Comparison of ENCODE assay signal across 10 cellular contexts in the genomic region with DNA sequence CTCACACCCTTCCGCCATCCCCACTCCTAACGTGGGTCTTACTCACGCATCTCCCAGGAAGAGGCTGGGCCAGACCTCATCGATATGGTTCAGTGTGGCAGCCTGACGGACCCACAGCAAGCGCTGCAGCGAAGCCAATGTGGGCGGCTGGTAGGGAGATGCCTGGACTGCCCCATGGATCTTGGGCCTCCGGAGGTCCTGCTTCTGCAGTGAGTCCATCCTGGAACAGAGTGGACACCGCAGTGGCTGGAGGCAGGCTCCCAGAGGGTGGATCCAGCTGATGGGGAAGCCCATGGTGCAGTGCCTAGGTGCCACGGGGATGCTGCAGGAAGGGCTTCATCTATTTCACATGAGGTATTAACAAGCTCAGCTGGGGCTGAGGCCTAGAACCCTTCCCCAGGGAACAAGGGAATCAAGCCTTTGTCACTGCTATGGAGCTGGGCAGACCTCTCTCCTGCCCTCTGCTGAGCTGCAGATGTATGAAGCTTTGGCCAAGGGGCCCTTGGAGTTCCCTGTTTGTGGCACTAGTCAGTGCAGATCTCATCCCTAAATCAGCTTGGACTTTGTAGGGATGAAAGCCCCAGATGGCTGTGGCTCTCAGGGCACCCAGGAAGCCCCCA. TPM values are rescaled to one million over a fixed set of nuclear protein-coding genes. Genes with fewer than 3 reads are reported as not detected.
DNase-seq lines count a peak whose midpoint lies in the region; ATAC-seq and TF ChIP-seq lines count a peak whose summit lies in the region.
"Had no signal": no experiment of that assay in that cellular context is flagged by ENCODE, and none has a peak within 500 bp of the region (broad histone marks: within the 10 kb centered on the region; RNA-seq: fewer than 3 reads in every experiment).

No MANE protein-coding gene starts in this region.

- no peak for ATAC-seq in HG02981 (IDR thresholded peaks at IDR 0.05; ENCODE audit: unreplicated experiment)

- TF ChIP-seq CTCF in GM12873 (IDR thresholded peaks at IDR 0.05; ENCODE audit: insufficient read depth, low read depth, low read length, missing control alignments), result peak; percentile 52
- peak; percentile 57 for TF ChIP-seq CTCF in foreskin fibroblast (IDR thresholded peaks at IDR 0.05; ENCODE audit: low read depth, low read length)

- DNase-seq in AG08395 (ENCODE audit: low spot score) (peak; percentile 44), SK-MEL-5 (ENCODE audit: low read depth, low spot score) (peak; percentile 41), foreskin fibroblast (peak; percentile 23 to 63), OCI-M2 (lab: John Stamatoyannopoulos, UW; ENCODE audit: unreplicated experiment) (no peak), NCI-H510A treated with DMSO at 0.1 percent for 48 hours (lab: John Stamatoyannopoulos, UW) (no peak)
- DNase-seq in activated CD4-positive, CD25-positive, alpha-beta regulatory T cell treated with anti-CD3 and anti-CD28 coated beads, Interleukin-2, amount 50 U/mL, for 72 hours, result no peak
- DNase-seq: activated T-cell treated with anti-CD3 and anti-CD28 coated beads for 4 hours, naive B cell had no signal

- H3K4me3 ChIP-seq in foreskin fibroblast (ENCODE audit: low read depth in 1 of 2, low read length in 2 of 2), result no peak overlapping the region

- in situ Hi-C loops in SK-MEL-5 (cut with HindIII; ENCODE audit: low pct_unique_long_range_greater_than_20kb, low sequenced_read_pairs), result no loop called here

RNA-seq across cellular contexts. Expression of a gene that starts 13.7 kb away (rescaled TPM):
- total RNA-seq in SK-MEL-5 (2014; rRNA removed; shearing (Covaris generic)), result 14.6 and 16.1 TPM in 2 replicates
- polyA plus RNA-seq in SK-MEL-5 (2015; cell fraction: cytosol; rRNA removed), result 10.0 and 12.6 TPM in 2 replicates
- 5.4 and 9.2 TPM in 2 replicates for polyA plus RNA-seq in SK-MEL-5 (2015; cell fraction: nucleus; rRNA removed)

Comparison
In these comparisons a context has a peak if more than half of its experiments do, and no peak if none do; other contexts are left out.
1. DNase-seq: peak in AG08395 (single experiment), SK-MEL-5 (single experiment) and foreskin fibroblast (2 of 2); none in OCI-M2 (single experiment), NCI-H510A treated with DMSO at 0.1 percent for 48 hours (single experiment) and activated CD4-positive, CD25-positive, alpha-beta regulatory T cell treated with anti-CD3 and anti-CD28 coated beads, Interleukin-2, amount 50 U/mL, for 72 hours (single experiment).